Comparison of ENCODE assay signal across 8 cellular contexts in genomic region chr4:107989162-107989536, GRCh38. TPM values are rescaled to one million over a fixed set of nuclear protein-coding genes. Genes with fewer than 3 reads are reported as not detected.
DNase-seq lines count a peak whose midpoint lies in the region; TF ChIP-seq lines count a peak whose summit lies in the region.

No MANE protein-coding gene starts in this region.

- peak overlapping the region; percentile 69 for H2AFZ ChIP-seq in hepatocyte

- TF ChIP-seq CTCF in WERI-Rb-1 (IDR thresholded peaks at IDR 0.05; ENCODE audit: low read depth, low read length) (no peak), hepatocyte (IDR thresholded peaks at IDR 0.05; ENCODE audit: poor library complexity) (no peak), spleen (IDR thresholded peaks at IDR 0.05 in 8 of 11, conservative IDR thresholded peaks at IDR 0.05 in 3 of 11) (no peak), GM20000 (IDR thresholded peaks at IDR 0.05; ENCODE audit: extremely low read depth, missing control alignments) (no peak)

- H3K27ac Mint-ChIP-seq in activated naive CD4-positive, alpha-beta T cell treated with anti-CD3 and anti-CD28 coated beads, Interleukin-2, amount 10 ng/mL, durations not matched to agents 7 days and 5 days = peak overlapping the region; percentile 89

- H3K4me1 Mint-ChIP-seq in activated naive CD4-positive, alpha-beta T cell treated with anti-CD3 and anti-CD28 coated beads, Interleukin-2, amount 10 ng/mL, durations not matched to agents 7 days and 5 days = peaks cover 41% of the 10 kb centered on the region

- H3K27me3 ChIP-seq in WERI-Rb-1 (ENCODE audit: insufficient read depth, low read depth, severe bottlenecking) (no peaks in the 10 kb centered on the region), hepatocyte (no peaks in the 10 kb centered on the region), spleen (replicated peaks in 1 of 7) (no peaks in the 10 kb centered on the region)

- CTCF ChIA-PET in activated naive CD4-positive, alpha-beta T cell treated with anti-CD3 and anti-CD28 coated beads, Interleukin-2, amount 10 ng/mL, durations not matched to agents 7 days and 5 days (lab: Charles Lee) = no interaction called here

- no peaks in the 10 kb centered on the region for H3K9me3 ChIP-seq in WERI-Rb-1 (ENCODE audit: severe bottlenecking)
- H3K9me3 ChIP-seq in hepatocyte (ENCODE audit: low read depth) = no peaks in the 10 kb centered on the region
- H3K9me3 ChIP-seq in spleen = no peaks in the 10 kb centered on the region

- H3K27ac ChIP-seq in WERI-Rb-1 (peak overlapping the region; percentile 88), hepatocyte (peak overlapping the region; percentile 66), spleen (peak overlapping the region in 7 of 8 donors; percentile 71 to 91 (median 86))

- TF ChIP-seq POLR2A in spleen (IDR thresholded peaks at IDR 0.05) = no peak

- DNase-seq in activated naive CD4-positive, alpha-beta T cell treated with anti-CD3 and anti-CD28 coated beads, Interleukin-2, amount 10 ng/mL, durations not matched to agents 7 days and 5 days = no peak
- no peak for DNase-seq in activated naive CD4-positive, alpha-beta T cell (lab: John Stamatoyannopoulos, UW)
- DNase-seq in WERI-Rb-1 (no peak), hepatocyte (ENCODE audit: low spot score) (no peak), spleen (no peak), NCI-H1694 treated with DMSO at 0.1 percent for 48 hours (lab: John Stamatoyannopoulos, UW) (no peak), GM20000 (ENCODE audit: low spot score) (no peak), activated gamma-delta T cell treated with Interleukin-2 at 50 U/mL for 16 hours (no peak)

- H3K27me3 Mint-ChIP-seq in activated naive CD4-positive, alpha-beta T cell treated with anti-CD3 and anti-CD28 coated beads, Interleukin-2, amount 10 ng/mL, durations not matched to agents 7 days and 5 days = no peaks in the 10 kb centered on the region

- H4K20me1 ChIP-seq in hepatocyte (ENCODE audit: insufficient read depth, poor library complexity, severe bottlenecking) = no peaks in the 10 kb centered on the region

- no peaks in the 10 kb centered on the region; the same call in 1 of the 2 replicates for H3K36me3 ChIP-seq in WERI-Rb-1
- H3K36me3 ChIP-seq in hepatocyte (replicated peaks; ENCODE audit: insufficient read depth, low read depth) = no peaks in the 10 kb centered on the region
- H3K36me3 ChIP-seq in spleen = no peaks in the 10 kb centered on the region

- intact Hi-C loops in spleen (cut with DNase I; ENCODE audit: low total_unique reads) = no loop called here

- H3K4me3 ChIP-seq in WERI-Rb-1 (ENCODE audit: low read depth, low read length) (peak overlapping the region; percentile 99), hepatocyte (peak overlapping the region; percentile 33), spleen (peak overlapping the region; percentile 69 to 92 (median 81))

- peaks cover 40% of the 10 kb centered on the region for H3K79me2 ChIP-seq in hepatocyte

- H3K4me1 ChIP-seq in hepatocyte (ENCODE audit: insufficient read depth) (peaks cover 36% of the 10 kb centered on the region), spleen (peaks cover 20 to 57% (median 44%) of the 10 kb centered on the region in 6 donors)

- H3K4me2 ChIP-seq in hepatocyte = peak overlapping the region; percentile 88

- no peaks in the 10 kb centered on the region for H3K9me3 Mint-ChIP-seq in activated naive CD4-positive, alpha-beta T cell treated with anti-CD3 and anti-CD28 coated beads, Interleukin-2, amount 10 ng/mL, durations not matched to agents 7 days and 5 days

- H3K9me2 ChIP-seq in hepatocyte (replicated peaks; ENCODE audit: insufficient read depth) = no peaks in the 10 kb centered on the region

- H3K4me3 Mint-ChIP-seq in activated naive CD4-positive, alpha-beta T cell treated with anti-CD3 and anti-CD28 coated beads, Interleukin-2, amount 10 ng/mL, durations not matched to agents 7 days and 5 days = peak overlapping the region; percentile 95

- H3K36me3 Mint-ChIP-seq in activated naive CD4-positive, alpha-beta T cell treated with anti-CD3 and anti-CD28 coated beads, Interleukin-2, amount 10 ng/mL, durations not matched to agents 7 days and 5 days = peaks cover 13% of the 10 kb centered on the region

- WGBS in hepatocyte (ENCODE audit: low lambda C conversion rate, missing lambda C conversion rate) = 20% methylated on average over 8 of the region's 8 CpGs
- WGBS in spleen, 5 donors = 8 to 14% (median 9%) methylated on average over 8 of the region's 8 CpGs

RNA-seq across cellular contexts. Expression of gene HADH, which starts 0.5 kb away (rescaled TPM):
- total RNA-seq in hepatocyte = 76.7 and 78.1 TPM in 2 replicates
- 61.8 and 83.5 TPM in 2 replicates for polyA plus RNA-seq in hepatocyte
- 10 to 100 TPM; 24.4 to 39.9 (median 27.6) TPM for total RNA-seq in spleen
- polyA plus RNA-seq in spleen = 10 to 100 TPM; 30.3 to 31.5 (median 31.3) TPM

RNA-seq across cellular contexts. Expression of gene CYP2U1, which starts 57.8 kb away (rescaled TPM):
- total RNA-seq in hepatocyte (9.7 and 11.3 TPM in 2 replicates), spleen (10 to 100 TPM; 10.4 to 14.0 (median 12.5) TPM)
- polyA plus RNA-seq in hepatocyte (5.8 and 6.7 TPM in 2 replicates), spleen (1 to 10 TPM; 5.5 to 6.2 (median 5.9) TPM)

Comparison
In these comparisons a context has a peak if more than half of its experiments do, and no peak if none do; other contexts are left out.
1. H3K4me3 ChIP-seq: peak in every context shown above with its lines; median percentile 99 in WERI-Rb-1; 81 in spleen; 33 in hepatocyte.